25 cellular contexts compared by ENCODE assay signal in genomic region chr10:86048571-86048970, GRCh38.
"Had no signal": no experiment of that assay in that cellular context is flagged by ENCODE, and none has a peak within 500 bp of the region (broad histone marks: within the 10 kb centered on the region; RNA-seq: fewer than 3 reads in every experiment).

No MANE protein-coding gene starts in this region.

- H3K36me3 Mint-ChIP-seq: mesothelial cell of epicardium; naive thymus-derived CD4-positive, alpha-beta T cell; neural progenitor cell had no signal

- H3K27ac Mint-ChIP-seq: dendritic cell treated with granulocyte-macrophage colony-stimulating factor and Interleukin-4, amounts not matched to agents 40 ng/mL and 50 ng/mL, for 4 days; endodermal cell; mesothelial cell of epicardium; naive thymus-derived CD4-positive, alpha-beta T cell; nephron; neural progenitor cell; stimulated activated naive CD8-positive, alpha-beta T cell treated with anti-CD3 and anti-CD28 coated beads, Interleukin-15, amount 100 ng/mL, for 72 hours had no signal

- H3K9me3 ChIP-seq: gastrocnemius medialis, ovary, suprapubic skin had no signal

- H3K4me3 Mint-ChIP-seq: dendritic cell treated with granulocyte-macrophage colony-stimulating factor and Interleukin-4, amounts not matched to agents 40 ng/mL and 50 ng/mL, for 4 days; endodermal cell; mesothelial cell of epicardium; nephron; neural progenitor cell; stimulated activated naive CD8-positive, alpha-beta T cell treated with anti-CD3 and anti-CD28 coated beads, Interleukin-15, amount 100 ng/mL, for 72 hours had no signal

- H3K36me3 ChIP-seq: gastrocnemius medialis, neural progenitor cell, ovary, spleen, suprapubic skin had no signal

- H3K4me1 ChIP-seq: gastrocnemius medialis, neural progenitor cell, psoas muscle, spleen, suprapubic skin had no signal

- H3K9me3 Mint-ChIP-seq: dendritic cell treated with granulocyte-macrophage colony-stimulating factor and Interleukin-4, amounts not matched to agents 40 ng/mL and 50 ng/mL, for 4 days; endodermal cell; neural progenitor cell; stimulated activated naive CD8-positive, alpha-beta T cell treated with anti-CD3 and anti-CD28 coated beads, Interleukin-15, amount 100 ng/mL, for 72 hours had no signal

- DNase-seq: effector CD8-positive, alpha-beta T cell; endodermal cell; foreskin fibroblast; gastrocnemius medialis; kidney; mesenchymal stem cell; naive thymus-derived CD4-positive, alpha-beta T cell; ovary; posterior cingulate gyrus; psoas muscle; right cardiac atrium; spleen; stimulated activated CD4-positive, alpha-beta T cell treated with anti-CD3 and anti-CD28 coated beads, Interleukin-4, amount 100 ng/mL, for 4 hours; stimulated activated naive CD4-positive, alpha-beta T cell; stimulated activated naive CD8-positive, alpha-beta T cell treated with anti-CD3 and anti-CD28 coated beads, Interleukin-15, amount 100 ng/mL, for 72 hours; trophoblast cell had no signal

- H3K4me1 Mint-ChIP-seq: mesothelial cell of epicardium, nephron had no signal

- H2AFZ ChIP-seq: neural progenitor cell had no signal

- H3K4me3 ChIP-seq: gastrocnemius medialis, neural progenitor cell, ovary, psoas muscle, skin epidermis, spleen, suprapubic skin had no signal

- H3K27me3 ChIP-seq: gastrocnemius medialis, neural progenitor cell, ovary, suprapubic skin had no signal

- H3K9ac ChIP-seq: neural progenitor cell had no signal

- H3K4me2 ChIP-seq: neural progenitor cell had no signal

- ATAC-seq: esophagus mucosa; gastrocnemius medialis; left lobe of liver; naive thymus-derived CD4-positive, alpha-beta T cell; psoas muscle; right cardiac atrium; stimulated activated naive CD8-positive, alpha-beta T cell treated with anti-CD3 and anti-CD28 coated beads, Interleukin-15, amount 100 ng/mL, for 72 hours had no signal

- H3K27ac ChIP-seq: epithelial cell of prostate, gastrocnemius medialis, neural progenitor cell, ovary, psoas muscle, skin epidermis, spleen, suprapubic skin had no signal
